18 cellular contexts compared by ENCODE assay signal in the genomic region with DNA sequence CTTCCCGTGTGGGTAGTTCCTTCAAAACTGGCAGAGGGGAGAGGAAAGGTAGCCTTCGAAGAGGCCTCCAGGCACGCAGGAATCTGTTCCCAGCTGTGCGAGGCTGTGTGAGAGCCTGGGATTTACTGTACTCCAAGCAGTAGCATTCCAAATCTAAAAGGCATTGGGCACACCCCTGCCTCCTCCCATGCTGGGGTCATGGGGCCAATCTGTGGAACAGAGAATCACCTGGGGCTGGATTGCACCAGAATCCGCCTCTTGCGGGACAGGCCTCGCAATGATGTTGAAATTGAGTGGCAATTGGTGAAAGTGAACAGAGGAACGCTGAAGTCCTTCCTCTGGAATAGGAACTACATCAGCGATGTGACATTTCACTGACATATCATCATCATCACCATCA.
"Had no signal": no experiment of that assay in that cellular context is flagged by ENCODE, and none has a peak within 500 bp of the region (broad histone marks: within the 10 kb centered on the region; RNA-seq: fewer than 3 reads in every experiment).

No MANE protein-coding gene starts in this region.

- H3K36me3 ChIP-seq: heart right ventricle, lower lobe of right lung, pancreas had no signal

- H3K4me3 ChIP-seq: dorsolateral prefrontal cortex, heart right ventricle, lower lobe of right lung, pancreas, psoas muscle had no signal

- ATAC-seq: activated T-cell treated with anti-CD3 and anti-CD28 coated beads, Interleukin-2, amount 50 U/mL, for 4 hours; effector memory CD8-positive, alpha-beta T cell; heart right ventricle; left colon; lower lobe of right lung; naive thymus-derived CD8-positive, alpha-beta T cell; pancreas; psoas muscle; right cardiac atrium; stimulated activated naive CD8-positive, alpha-beta T cell treated with anti-CD3 and anti-CD28 coated beads, Interleukin-15, Interleukin-2, amounts not matched to agents 100 U/mL and 50 U/mL, for 24 hours; T-cell had no signal

- H3K27ac ChIP-seq: dorsolateral prefrontal cortex, heart right ventricle, lower lobe of right lung, pancreas, psoas muscle had no signal

- DNase-seq: activated CD8-positive, alpha-beta memory T cell treated with anti-CD3 and anti-CD28 coated beads for 24 hours; activated CD8-positive, alpha-beta memory T cell treated with anti-CD3 and anti-CD28 coated beads, Interleukin-2, amount 50 U/mL, for 4 hours; activated effector memory CD4-positive, alpha-beta T cell treated with anti-CD3 and anti-CD28 coated beads, Interleukin-2, amount 50 U/mL, for 16 hours; activated T-cell treated with anti-CD3 and anti-CD28 coated beads, Interleukin-2, amount 50 U/mL, for 4 hours; dorsolateral prefrontal cortex; effector memory CD8-positive, alpha-beta T cell; foreskin fibroblast; heart right ventricle; left colon; lower lobe of right lung; naive thymus-derived CD8-positive, alpha-beta T cell; pancreas; psoas muscle; right cardiac atrium; stimulated activated CD4-positive, alpha-beta T cell treated with anti-CD3 and anti-CD28 coated beads, Interleukin-12 subunit alpha, Interleukin-12 subunit beta, amount 100 ng/mL, for 4 hours; stimulated activated CD4-positive, alpha-beta T cell treated with anti-CD3 and anti-CD28 coated beads, Interleukin-4, amount 100 ng/mL, for 4 hours; stimulated activated naive CD8-positive, alpha-beta T cell treated with anti-CD3 and anti-CD28 coated beads, Interleukin-15, Interleukin-2, amounts not matched to agents 100 U/mL and 50 U/mL, for 24 hours; T-cell had no signal

- H3K9me3 ChIP-seq: lower lobe of right lung, pancreas had no signal

- H3K4me1 ChIP-seq: pancreas, psoas muscle had no signal
